Comparison of ENCODE assay signal across 11 cellular contexts in genomic region chr3:170558417-170558816, GRCh38. TPM values are rescaled to one million over a fixed set of nuclear protein-coding genes. Genes with fewer than 3 reads are reported as not detected.
DNase-seq lines count a peak whose midpoint lies in the region; ATAC-seq lines count a peak whose summit lies in the region.
"Had no signal": no experiment of that assay in that cellular context is flagged by ENCODE, and none has a peak within 500 bp of the region (broad histone marks: within the 10 kb centered on the region; RNA-seq: fewer than 3 reads in every experiment).

No MANE protein-coding gene starts in this region.

- no peak for DNase-seq in left ventricle myocardium superior
- no peak for DNase-seq in left cardiac atrium
- peak; percentile 12 for DNase-seq in M059J (ENCODE audit: low read depth)
- peak; percentile 36 for DNase-seq in astrocyte of the hippocampus (ENCODE audit: low read depth, low spot score)
- no peak for DNase-seq in NCI-H146 treated with DMSO at 0.1 percent for 48 hours (lab: John Stamatoyannopoulos, UW; ENCODE audit: unreplicated experiment)
- DNase-seq in DMS153 (lab: John Stamatoyannopoulos, UW): no peak
- DNase-seq: BE2C; CD4-positive, alpha-beta memory T cell; GM23248; H7 had no signal

- ATAC-seq in left ventricle myocardium superior: peak; percentile 60
- no peak for ATAC-seq in left cardiac atrium
- ATAC-seq in activated CD4-positive, CD25-positive, alpha-beta regulatory T cell treated with anti-CD3 and anti-CD28 coated beads, Interleukin-2, amount 50 U/mL, for 24 hours: no peak

- intact Hi-C loops in left ventricle myocardium superior (cut with micrococcal nuclease) (loop anchor here (10.0 kb wide), 1 partner anchor 136 kb away; no protein-coding TSS in a partner anchor), left cardiac atrium (cut with DNase I) (loop anchor here (5.0 to 10.0 kb wide), 2 partner anchors 136 to 254 kb away; no protein-coding TSS in a partner anchor)

RNA-seq across cellular contexts. Expression of gene SLC7A14, which starts 27.5 kb away (rescaled TPM):
- total RNA-seq in left ventricle myocardium superior (not detected), left cardiac atrium (under 1 TPM in 1 of 2 donors, not detected in 1; 0.03 TPM)
- total RNA-seq in M059J (2014; rRNA removed; shearing (Covaris generic)): 2.8 and 2.9 TPM in 2 replicates
- total RNA-seq: CD4-positive, alpha-beta memory T cell; GM23248 had no signal

Comparison
In these comparisons a context has a peak if more than half of its experiments do, and no peak if none do; other contexts are left out.
1. DNase-seq: peak in M059J (single experiment) and astrocyte of the hippocampus (single experiment); none in left ventricle myocardium superior (single experiment), left cardiac atrium (single experiment), NCI-H146 treated with DMSO at 0.1 percent for 48 hours (single experiment) and DMS153 (single experiment).